Comparison of ENCODE assay signal across 1 cellular context in genomic region chr17:1627219-1627986, GRCh38.
TF ChIP-seq lines count a peak whose summit lies in the region.

No MANE protein-coding gene starts in this region.

TF ChIP-seq in HepG2, 621 proteins besides CTCF, POLR2A, EP300 and RAD21 (continues in another document):
- TF ChIP-seq ZSCAN29 (CRISPR knock-in tag; conservative IDR thresholded peaks at IDR 0.05) (no peak), KAT8 (CRISPR knock-in tag; IDR thresholded peaks at IDR 0.05) (no peak), HOXD1 (CRISPR knock-in tag; IDR thresholded peaks at IDR 0.05) (no peak), KLF9 (CRISPR knock-in tag; IDR thresholded peaks at IDR 0.05; ENCODE audit: low read depth) (no peak), ZNF7 (CRISPR knock-in tag; IDR thresholded peaks at IDR 0.05) (no peak), ZNF513 (CRISPR knock-in tag; conservative IDR thresholded peaks at IDR 0.05) (no peak), ZNF552 (CRISPR knock-in tag; IDR thresholded peaks at IDR 0.05; ENCODE audit: borderline replicate concordance) (no peak), ZNF329 (CRISPR knock-in tag; IDR thresholded peaks at IDR 0.05; ENCODE audit: low read depth) (0 out of 2 replicates have a peak, but pooled peaks have one; percentile 50), ZNF251 (CRISPR knock-in tag; IDR thresholded peaks at IDR 0.05) (no peak), GZF1 (CRISPR knock-in tag; IDR thresholded peaks at IDR 0.05) (no peak), ZHX2 (IDR thresholded peaks at IDR 0.05; ENCODE audit: low read depth) (no peak), ZHX2 (CRISPR knock-in tag; IDR thresholded peaks at IDR 0.05; ENCODE audit: borderline replicate concordance) (no peak), JUN (CRISPR knock-in tag; IDR thresholded peaks at IDR 0.05) (no peak), SMARCC2 (IDR thresholded peaks at IDR 0.05) (no peak), ZNF598 (CRISPR knock-in tag; IDR thresholded peaks at IDR 0.05; ENCODE audit: borderline replicate concordance) (no peak), ZNF530 (CRISPR knock-in tag; IDR thresholded peaks at IDR 0.05; ENCODE audit: low read depth) (no peak), RFXAP (CRISPR knock-in tag; IDR thresholded peaks at IDR 0.05; ENCODE audit: borderline replicate concordance) (no peak), SALL1 (CRISPR knock-in tag; IDR thresholded peaks at IDR 0.05) (0 out of 2 replicates have a peak, but pooled peaks have one; percentile 12), ZNF235 (CRISPR knock-in tag; IDR thresholded peaks at IDR 0.05; ENCODE audit: borderline replicate concordance) (no peak), ZC3H4 (CRISPR knock-in tag; IDR thresholded peaks at IDR 0.05; ENCODE audit: borderline replicate concordance) (no peak), ZBTB40 (IDR thresholded peaks at IDR 0.05) (no peak), ZBTB40 (CRISPR knock-in tag; IDR thresholded peaks at IDR 0.05) (no peak), ZNF800 (CRISPR knock-in tag; IDR thresholded peaks at IDR 0.05) (no peak), ELF4 (CRISPR knock-in tag; IDR thresholded peaks at IDR 0.05; ENCODE audit: borderline replicate concordance) (no peak), HIVEP1 (CRISPR knock-in tag; IDR thresholded peaks at IDR 0.05) (no peak), HNRNPH1 (optimal IDR thresholded peaks at IDR 0.05; ENCODE audit: low read depth, low read length) (no peak), ZNF558 (CRISPR knock-in tag; IDR thresholded peaks at IDR 0.05; ENCODE audit: borderline replicate concordance) (no peak), ARNTL (CRISPR knock-in tag; IDR thresholded peaks at IDR 0.05) (no peak), SOX6 (IDR thresholded peaks at IDR 0.05) (no peak), SOX6 (CRISPR knock-in tag; IDR thresholded peaks at IDR 0.05) (no peak)
- TF ChIP-seq, protein P1, sequence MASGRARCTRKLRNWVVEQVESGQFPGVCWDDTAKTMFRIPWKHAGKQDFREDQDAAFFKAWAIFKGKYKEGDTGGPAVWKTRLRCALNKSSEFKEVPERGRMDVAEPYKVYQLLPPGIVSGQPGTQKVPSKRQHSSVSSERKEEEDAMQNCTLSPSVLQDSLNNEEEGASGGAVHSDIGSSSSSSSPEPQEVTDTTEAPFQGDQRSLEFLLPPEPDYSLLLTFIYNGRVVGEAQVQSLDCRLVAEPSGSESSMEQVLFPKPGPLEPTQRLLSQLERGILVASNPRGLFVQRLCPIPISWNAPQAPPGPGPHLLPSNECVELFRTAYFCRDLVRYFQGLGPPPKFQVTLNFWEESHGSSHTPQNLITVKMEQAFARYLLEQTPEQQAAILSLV (CRISPR knock-in tag; IDR thresholded peaks at IDR 0.05; ENCODE audit: borderline replicate concordance): no peak
- TF ChIP-seq, protein P2, sequence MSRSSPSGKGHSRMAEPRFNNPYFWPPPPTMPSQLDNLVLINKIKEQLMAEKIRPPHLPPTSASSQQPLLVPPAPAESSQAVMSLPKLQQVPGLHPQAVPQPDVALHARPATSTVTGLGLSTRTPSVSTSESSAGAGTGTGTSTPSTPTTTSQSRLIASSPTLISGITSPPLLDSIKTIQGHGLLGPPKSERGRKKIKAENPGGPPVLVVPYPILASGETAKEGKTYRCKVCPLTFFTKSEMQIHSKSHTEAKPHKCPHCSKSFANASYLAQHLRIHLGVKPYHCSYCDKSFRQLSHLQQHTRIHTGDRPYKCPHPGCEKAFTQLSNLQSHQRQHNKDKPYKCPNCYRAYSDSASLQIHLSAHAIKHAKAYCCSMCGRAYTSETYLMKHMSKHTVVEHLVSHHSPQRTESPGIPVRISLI (CRISPR knock-in tag; IDR thresholded peaks at IDR 0.05; ENCODE audit: borderline replicate concordance): no peak
- TF ChIP-seq, protein P3, sequence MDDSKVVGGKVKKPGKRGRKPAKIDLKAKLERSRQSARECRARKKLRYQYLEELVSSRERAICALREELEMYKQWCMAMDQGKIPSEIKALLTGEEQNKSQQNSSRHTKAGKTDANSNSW (CRISPR knock-in tag; IDR thresholded peaks at IDR 0.05; ENCODE audit: borderline replicate concordance): no peak
- TF ChIP-seq, protein P4, sequence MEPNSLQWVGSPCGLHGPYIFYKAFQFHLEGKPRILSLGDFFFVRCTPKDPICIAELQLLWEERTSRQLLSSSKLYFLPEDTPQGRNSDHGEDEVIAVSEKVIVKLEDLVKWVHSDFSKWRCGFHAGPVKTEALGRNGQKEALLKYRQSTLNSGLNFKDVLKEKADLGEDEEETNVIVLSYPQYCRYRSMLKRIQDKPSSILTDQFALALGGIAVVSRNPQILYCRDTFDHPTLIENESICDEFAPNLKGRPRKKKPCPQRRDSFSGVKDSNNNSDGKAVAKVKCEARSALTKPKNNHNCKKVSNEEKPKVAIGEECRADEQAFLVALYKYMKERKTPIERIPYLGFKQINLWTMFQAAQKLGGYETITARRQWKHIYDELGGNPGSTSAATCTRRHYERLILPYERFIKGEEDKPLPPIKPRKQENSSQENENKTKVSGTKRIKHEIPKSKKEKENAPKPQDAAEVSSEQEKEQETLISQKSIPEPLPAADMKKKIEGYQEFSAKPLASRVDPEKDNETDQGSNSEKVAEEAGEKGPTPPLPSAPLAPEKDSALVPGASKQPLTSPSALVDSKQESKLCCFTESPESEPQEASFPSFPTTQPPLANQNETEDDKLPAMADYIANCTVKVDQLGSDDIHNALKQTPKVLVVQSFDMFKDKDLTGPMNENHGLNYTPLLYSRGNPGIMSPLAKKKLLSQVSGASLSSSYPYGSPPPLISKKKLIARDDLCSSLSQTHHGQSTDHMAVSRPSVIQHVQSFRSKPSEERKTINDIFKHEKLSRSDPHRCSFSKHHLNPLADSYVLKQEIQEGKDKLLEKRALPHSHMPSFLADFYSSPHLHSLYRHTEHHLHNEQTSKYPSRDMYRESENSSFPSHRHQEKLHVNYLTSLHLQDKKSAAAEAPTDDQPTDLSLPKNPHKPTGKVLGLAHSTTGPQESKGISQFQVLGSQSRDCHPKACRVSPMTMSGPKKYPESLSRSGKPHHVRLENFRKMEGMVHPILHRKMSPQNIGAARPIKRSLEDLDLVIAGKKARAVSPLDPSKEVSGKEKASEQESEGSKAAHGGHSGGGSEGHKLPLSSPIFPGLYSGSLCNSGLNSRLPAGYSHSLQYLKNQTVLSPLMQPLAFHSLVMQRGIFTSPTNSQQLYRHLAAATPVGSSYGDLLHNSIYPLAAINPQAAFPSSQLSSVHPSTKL (CRISPR knock-in tag; IDR thresholded peaks at IDR 0.05): no peak
